15 cellular contexts compared by ENCODE assay signal in the genomic region with DNA sequence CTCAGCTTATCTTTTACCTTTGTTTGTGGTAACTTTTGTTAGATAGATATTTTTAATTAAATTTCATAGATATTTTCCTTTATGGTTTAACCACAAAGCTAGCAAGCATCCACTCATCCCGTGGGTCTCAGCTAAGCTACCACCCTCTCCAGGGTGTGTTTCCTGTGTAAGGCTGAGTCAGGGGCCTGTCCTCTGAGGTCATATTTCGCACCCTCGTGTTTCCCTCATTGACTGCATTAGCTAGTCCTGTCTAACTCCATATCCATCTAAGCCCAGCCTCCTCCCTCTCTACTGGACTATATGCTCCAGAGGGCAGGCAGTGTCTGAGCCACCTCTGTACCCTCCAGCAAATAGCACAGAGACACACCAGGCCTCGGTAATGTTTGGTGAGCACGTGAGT. TPM values are rescaled to one million over a fixed set of nuclear protein-coding genes. Genes with fewer than 3 reads are reported as not detected.
DNase-seq lines count a peak whose midpoint lies in the region; ATAC-seq, FAIRE-seq and TF ChIP-seq lines count a peak whose summit lies in the region.
"Had no signal": no experiment of that assay in that cellular context is flagged by ENCODE, and none has a peak within 500 bp of the region (broad histone marks: within the 10 kb centered on the region; RNA-seq: fewer than 3 reads in every experiment).

No MANE protein-coding gene starts in this region.

- peak overlapping the region; percentile 69 for H3K27ac ChIP-seq in keratinocyte (ENCODE audit: control insufficient read depth, insufficient read depth, low read length)
- H3K27ac ChIP-seq: pancreas, RWPE1, transverse colon had no signal

- no peak overlapping the region for H3K27ac Mint-ChIP-seq in activated naive CD8-positive, alpha-beta T cell treated with anti-CD3 and anti-CD28 coated beads, Interleukin-2, amount 50 U/mL, for 24 hours
- H3K27ac Mint-ChIP-seq: mesothelial cell of epicardium had no signal

- H3K27me3 Mint-ChIP-seq in activated naive CD8-positive, alpha-beta T cell treated with anti-CD3 and anti-CD28 coated beads, Interleukin-2, amount 50 U/mL, for 24 hours = no peaks in the 10 kb centered on the region

- H3K36me3 ChIP-seq in Loucy (ENCODE audit: insufficient read depth, low read length) (no peaks in the 10 kb centered on the region), keratinocyte (ENCODE audit: control insufficient read depth in 2 of 2, extremely low read depth in 1 of 2, insufficient read depth in 2 of 2, low read length in 2 of 2) (peaks cover 6 to 29% of the 10 kb centered on the region in 2 experiments)

- FAIRE-seq in keratinocyte (lab: Jason Lieb, UNC) = no peak
- FAIRE-seq: pancreas had no signal

- H3K9me1 ChIP-seq in keratinocyte (ENCODE audit: control insufficient read depth, extremely low read depth, insufficient read depth, low read length) = no peaks in the 10 kb centered on the region

- H3K9ac ChIP-seq in Loucy (ENCODE audit: low read depth, low read length, poor library complexity, severe bottlenecking) (no peak overlapping the region), keratinocyte (ENCODE audit: control insufficient read depth, extremely low read depth, insufficient read depth, low read length) (peak overlapping the region; percentile 47)

- TF ChIP-seq CTCF in Loucy (conservative IDR thresholded peaks at IDR 0.05; ENCODE audit: low read length) (no peak), keratinocyte (optimal IDR thresholded peaks at IDR 0.05 in 1 of 3, IDR thresholded peaks at IDR 0.05 in 1 of 3, conservative IDR thresholded peaks at IDR 0.05 in 1 of 3; ENCODE audit: extremely low read depth in 1 of 3, insufficient read depth in 2 of 3, low read length in 3 of 3) (no peak)

- peak; percentile 65 for ATAC-seq in activated naive CD8-positive, alpha-beta T cell treated with anti-CD3 and anti-CD28 coated beads, Interleukin-2, amount 50 U/mL, for 24 hours
- ATAC-seq in GM18909 (IDR thresholded peaks at IDR 0.05; ENCODE audit: poor library complexity, unreplicated experiment) = no peak
- no peak for ATAC-seq in HG02642 (IDR thresholded peaks at IDR 0.05; ENCODE audit: poor library complexity, unreplicated experiment)
- ATAC-seq in GM19328 (IDR thresholded peaks at IDR 0.05; ENCODE audit: unreplicated experiment) = no peak
- ATAC-seq: pancreas had no signal

- H3K4me3 ChIP-seq in Loucy (ENCODE audit: low read length, poor library complexity, severe bottlenecking) = no peak overlapping the region
- peak overlapping the region in 1 of 3 experiments; percentile 11 for H3K4me3 ChIP-seq in keratinocyte (ENCODE audit: control insufficient read depth in 2 of 3, extremely low read depth in 1 of 3, insufficient read depth in 2 of 3, low read depth in 1 of 3, low read length in 3 of 3)
- H3K4me3 ChIP-seq: pancreas, transverse colon had no signal

- no peaks in the 10 kb centered on the region for H3K9me3 Mint-ChIP-seq in activated naive CD8-positive, alpha-beta T cell treated with anti-CD3 and anti-CD28 coated beads, Interleukin-2, amount 50 U/mL, for 24 hours
- H3K9me3 Mint-ChIP-seq: mesothelial cell of epicardium had no signal

- peaks cover 8% of the 10 kb centered on the region for H3K4me1 ChIP-seq in Loucy (ENCODE audit: insufficient read depth, low read length, poor library complexity, severe bottlenecking)
- peaks cover 22% of the 10 kb centered on the region for H3K4me1 ChIP-seq in keratinocyte (ENCODE audit: control insufficient read depth, extremely low read depth, insufficient read depth, low read length)
- H3K4me1 ChIP-seq: pancreas, transverse colon had no signal

- H4K20me1 ChIP-seq in Loucy (ENCODE audit: insufficient read depth, low read length, poor library complexity, severe bottlenecking) = no peaks in the 10 kb centered on the region
- no peaks in the 10 kb centered on the region for H4K20me1 ChIP-seq in keratinocyte (ENCODE audit: control insufficient read depth, extremely low read depth, insufficient read depth, low read length)

- H2AFZ ChIP-seq in Loucy (ENCODE audit: low read length) = no peak overlapping the region
- peak overlapping the region; percentile 45 for H2AFZ ChIP-seq in keratinocyte (ENCODE audit: control insufficient read depth, low read length)

- H3K4me2 ChIP-seq in Loucy (ENCODE audit: low read depth, low read length, poor library complexity, severe bottlenecking) (peak overlapping the region; percentile 19), keratinocyte (ENCODE audit: control insufficient read depth, extremely low read depth, insufficient read depth, low read depth, low read length) (peak overlapping the region; percentile 38)

- DNase-seq in ELR (ENCODE audit: low read depth) (peak; percentile 93), keratinocyte (ENCODE audit: low read depth, low spot score) (no peak), SHP77 (lab: John Stamatoyannopoulos, UW) (no peak)
- no peak for DNase-seq in activated naive CD8-positive, alpha-beta T cell treated with anti-CD3 and anti-CD28 coated beads, Interleukin-2, amount 50 U/mL, for 24 hours
- DNase-seq: NCI-H1105; NCI-H510A treated with DMSO at 0.1 percent for 48 hours; pancreas; stimulated activated CD4-positive, alpha-beta T cell treated with anti-CD3 and anti-CD28 coated beads, Interleukin-12 subunit alpha, Interleukin-12 subunit beta, amount 100 ng/mL, for 4 hours; transverse colon had no signal

- no peak overlapping the region for H3K4me3 Mint-ChIP-seq in activated naive CD8-positive, alpha-beta T cell treated with anti-CD3 and anti-CD28 coated beads, Interleukin-2, amount 50 U/mL, for 24 hours
- H3K4me3 Mint-ChIP-seq: mesothelial cell of epicardium had no signal

- H3K9me3 ChIP-seq in Loucy (ENCODE audit: insufficient read depth, low read depth, low read length) (no peaks in the 10 kb centered on the region), keratinocyte (ENCODE audit: control insufficient read depth, low read depth, low read length) (no peaks in the 10 kb centered on the region)
- H3K9me3 ChIP-seq: pancreas, transverse colon had no signal

- no peaks in the 10 kb centered on the region for H3F3A ChIP-seq in Loucy (ENCODE audit: low read depth)

- H3K9me2 ChIP-seq in Loucy (replicated peaks; ENCODE audit: low read depth, low read length) = no peaks in the 10 kb centered on the region

- no peaks in the 10 kb centered on the region for H3K79me2 ChIP-seq in Loucy (ENCODE audit: insufficient read depth, low read length)
- H3K79me2 ChIP-seq in keratinocyte (ENCODE audit: control insufficient read depth, insufficient read depth, low read length) = no peaks in the 10 kb centered on the region

- H3K27me3 ChIP-seq in Loucy (ENCODE audit: insufficient read depth, low read length, poor library complexity, severe bottlenecking) (no peaks in the 10 kb centered on the region), keratinocyte (ENCODE audit: control insufficient read depth, extremely low read depth, insufficient read depth, low read length) (no peaks in the 10 kb centered on the region)
- H3K27me3 ChIP-seq: pancreas, transverse colon had no signal

- peaks cover 7% of the 10 kb centered on the region for H3K36me3 Mint-ChIP-seq in activated naive CD8-positive, alpha-beta T cell treated with anti-CD3 and anti-CD28 coated beads, Interleukin-2, amount 50 U/mL, for 24 hours (ENCODE audit: low read depth)

- H3K4me1 Mint-ChIP-seq in activated naive CD8-positive, alpha-beta T cell treated with anti-CD3 and anti-CD28 coated beads, Interleukin-2, amount 50 U/mL, for 24 hours = peaks cover 17% of the 10 kb centered on the region
- H3K4me1 Mint-ChIP-seq: mesothelial cell of epicardium had no signal

- dilution Hi-C loops in keratinocyte (cut with MboI; ENCODE audit: extremely low pct_ligation_motif_present, low sequenced_read_pairs) = no loop called here

RNA-seq across cellular contexts. Expression of gene XRRA1, which starts 16.7 kb away (rescaled TPM):
- 6.5 to 9.2 TPM (median 9.1 TPM) in 3 replicates for polyA plus RNA-seq in keratinocyte
- polyA plus RNA-seq in keratinocyte (2011; ENCODE audit: low read depth) = 3.5 TPM
- polyA plus RNA-seq in keratinocyte (2011; cell fraction: cytosol; rRNA removed) = 6.0 and 7.3 TPM in 2 replicates
- 11.6 and 12.3 TPM in 2 replicates for polyA plus RNA-seq in keratinocyte (2011; cell fraction: nucleus; rRNA removed)
- 4.9 and 8.6 TPM in 2 replicates for polyA plus RNA-seq in keratinocyte (2012; ENCODE audit: low replicate concordance)
- polyA minus RNA-seq in keratinocyte = 17.5 to 19.7 TPM (median 19.3 TPM) in 3 replicates
- polyA minus RNA-seq in keratinocyte (2011; cell fraction: cytosol; rRNA and poly(A)+ RNA removed) = 7.3 TPM
- polyA minus RNA-seq in keratinocyte (2011; cell fraction: nucleus; rRNA and poly(A)+ RNA removed) = 10.2 and 24.7 TPM in 2 replicates

RNA-seq across cellular contexts. Expression of gene SPCS2, which starts 16.9 kb away (rescaled TPM):
- 58.2 to 207 TPM (median 104 TPM) in 3 replicates for polyA plus RNA-seq in keratinocyte
- 80.7 TPM for polyA plus RNA-seq in keratinocyte (2011; ENCODE audit: low read depth)
- polyA plus RNA-seq in keratinocyte (2011; cell fraction: cytosol; rRNA removed) = 42.6 and 85.1 TPM in 2 replicates
- polyA plus RNA-seq in keratinocyte (2011; cell fraction: nucleus; rRNA removed) = 71.8 and 111 TPM in 2 replicates
- polyA plus RNA-seq in keratinocyte (2012; ENCODE audit: low replicate concordance) = 67.2 and 97.0 TPM in 2 replicates
- 13.7 to 35.3 TPM (median 18.7 TPM) in 3 replicates for polyA minus RNA-seq in keratinocyte
- polyA minus RNA-seq in keratinocyte (2011; cell fraction: cytosol; rRNA and poly(A)+ RNA removed) = 25.3 TPM
- polyA minus RNA-seq in keratinocyte (2011; cell fraction: nucleus; rRNA and poly(A)+ RNA removed) = 7.5 and 23.5 TPM in 2 replicates

RNA-seq across cellular contexts. Expression of gene NEU3, which starts 56.6 kb away (rescaled TPM):
- 7.1 to 10.2 TPM (median 8.2 TPM) in 3 replicates for polyA plus RNA-seq in keratinocyte
- 5.6 TPM for polyA plus RNA-seq in keratinocyte (2011; ENCODE audit: low read depth)
- polyA plus RNA-seq in keratinocyte (2011; cell fraction: cytosol; rRNA removed) = 4.4 and 5.7 TPM in 2 replicates
- polyA plus RNA-seq in keratinocyte (2011; cell fraction: nucleus; rRNA removed) = 19.7 and 19.9 TPM in 2 replicates
- 3.1 and 4.9 TPM in 2 replicates for polyA plus RNA-seq in keratinocyte (2012; ENCODE audit: low replicate concordance)
- polyA minus RNA-seq in keratinocyte = 11.8 to 21.3 TPM (median 21.2 TPM) in 3 replicates
- 16.1 TPM for polyA minus RNA-seq in keratinocyte (2011; cell fraction: cytosol; rRNA and poly(A)+ RNA removed)
- 21.2 and 24.8 TPM in 2 replicates for polyA minus RNA-seq in keratinocyte (2011; cell fraction: nucleus; rRNA and poly(A)+ RNA removed)
